ENCODE assay signal across 8 cellular contexts in the genomic region with DNA sequence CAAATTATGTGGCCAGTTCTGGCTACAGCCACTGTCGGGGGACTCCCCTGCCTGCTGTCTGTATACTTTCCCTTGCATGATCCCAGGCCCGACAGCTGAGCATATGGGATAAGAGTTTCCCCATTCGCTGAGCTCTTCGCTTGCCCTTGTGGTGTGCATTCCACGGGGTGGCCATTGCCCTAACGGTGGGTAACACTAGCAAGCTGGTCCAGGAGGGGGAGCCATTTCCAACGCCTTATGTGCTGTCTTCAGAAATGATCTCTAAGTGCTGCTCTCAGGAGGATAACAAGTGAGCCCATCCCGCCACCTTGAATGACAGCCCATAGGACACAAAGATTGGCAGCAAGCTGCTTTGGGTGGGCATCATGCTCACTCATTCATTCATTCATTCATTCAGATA.
DNase-seq lines count a peak whose midpoint lies in the region; ATAC-seq and TF ChIP-seq lines count a peak whose summit lies in the region.
"Had no signal": no experiment of that assay in that cellular context is flagged by ENCODE, and none has a peak within 500 bp of the region (broad histone marks: within the 10 kb centered on the region; RNA-seq: fewer than 3 reads in every experiment).

No MANE protein-coding gene starts in this region.

- WGBS in SK-N-SH (ENCODE audit: low lambda C conversion rate), result 59% methylated on average over 8 of the region's 8 CpGs

- peak; percentile 78 for TF ChIP-seq RAD21 in SK-N-SH (IDR thresholded peaks at IDR 0.05; ENCODE audit: low read length)

- POLR2A ChIA-PET in SK-N-SH (lab: Yijun Ruan, JAX), result no interaction called here

- CTCF ChIA-PET in SK-N-SH (lab: Yijun Ruan, JAX), result interaction anchor here (0.6 to 7.0 kb wide), 45 partner anchors 10 to 559 kb away, joined by 3 to 137 read pairs (median 4); partner anchors contain the start of genes C5orf15 and FSTL4

- H3K36me3 ChIP-seq in SK-N-SH (replicated peaks in 1 of 2; ENCODE audit: control insufficient read depth in 1 of 2, insufficient read depth in 2 of 2, low read length in 1 of 2), result no peaks in the 10 kb centered on the region

- in situ Hi-C loops in GM13976 (cut with MboI; ENCODE audit: low sequenced_read_pairs, unreplicated experiment), result no loop called here

- H3K79me2 ChIP-seq in SK-N-SH (ENCODE audit: insufficient read depth), result no peaks in the 10 kb centered on the region

- no peaks in the 10 kb centered on the region; the same call in 1 of the 2 replicates for H3K27me3 ChIP-seq in SK-N-SH (ENCODE audit: insufficient read depth)

- TF ChIP-seq CTCF in GM13976 (IDR thresholded peaks at IDR 0.05; ENCODE audit: borderline replicate concordance, control extremely low read depth, extremely low read depth, insufficient read depth, missing control alignments) (no peak), SK-N-SH (IDR thresholded peaks at IDR 0.05) (peak; percentile 60)

- H2AFZ ChIP-seq in SK-N-SH (ENCODE audit: low read depth), result no peak overlapping the region

- H4K20me1 ChIP-seq in SK-N-SH (ENCODE audit: insufficient read depth), result no peaks in the 10 kb centered on the region

- H3K9me2 ChIP-seq in SK-N-SH, result no peaks in the 10 kb centered on the region

- H3K4me3 ChIP-seq in SK-N-SH (ENCODE audit: low read depth in 2 of 2, low read length in 1 of 2), result no peak overlapping the region; a peak in 1 of 4 replicates

- no peaks in the 10 kb centered on the region for H3F3A ChIP-seq in SK-N-SH (replicated peaks; ENCODE audit: insufficient read depth)

- H3K9me3 ChIP-seq in SK-N-SH, result no peaks in the 10 kb centered on the region

- no peak overlapping the region for H3K9ac ChIP-seq in SK-N-SH

- ATAC-seq in HG02938 (IDR thresholded peaks at IDR 0.05; ENCODE audit: unreplicated experiment), result no peak
- ATAC-seq: left cardiac atrium had no signal

- no peak overlapping the region for H3K4me2 ChIP-seq in SK-N-SH

- no peak for TF ChIP-seq EP300 in SK-N-SH (IDR thresholded peaks at IDR 0.05; ENCODE audit: borderline replicate concordance in 1 of 2, low read depth in 1 of 2, low read length in 1 of 2)

- H3K27ac ChIP-seq in SK-N-SH (ENCODE audit: low read depth in 2 of 2, low read length in 1 of 2), result no peak overlapping the region

- H3K4me1 ChIP-seq in SK-N-SH (ENCODE audit: control insufficient read depth in 1 of 2, insufficient read depth in 2 of 2, low read depth in 1 of 2, low read length in 1 of 2), result no peaks in the 10 kb centered on the region; a peak in 1 of 4 replicates

- DNase-seq in COLO829 (ENCODE audit: low spot score), result peak; percentile 31
- peak; percentile 58 for DNase-seq in GM13976 (ENCODE audit: low spot score)
- DNase-seq in SK-N-SH, result peak; percentile 70
- DNase-seq in islet precursor cell, result peak; percentile 71
- no peak for DNase-seq in DMS79 (lab: John Stamatoyannopoulos, UW)
- no peak for DNase-seq in NCI-H526 treated with DMSO at 0.1 percent for 48 hours (lab: John Stamatoyannopoulos, UW)
- DNase-seq: left cardiac atrium had no signal

TF ChIP-seq in SK-N-SH, 30 proteins besides CTCF, POLR2A, EP300 and RAD21:
- TF ChIP-seq SMC3 (IDR thresholded peaks at IDR 0.05; ENCODE audit: low read depth, low read length), result peak; percentile 70
- TF ChIP-seq, protein P1, sequence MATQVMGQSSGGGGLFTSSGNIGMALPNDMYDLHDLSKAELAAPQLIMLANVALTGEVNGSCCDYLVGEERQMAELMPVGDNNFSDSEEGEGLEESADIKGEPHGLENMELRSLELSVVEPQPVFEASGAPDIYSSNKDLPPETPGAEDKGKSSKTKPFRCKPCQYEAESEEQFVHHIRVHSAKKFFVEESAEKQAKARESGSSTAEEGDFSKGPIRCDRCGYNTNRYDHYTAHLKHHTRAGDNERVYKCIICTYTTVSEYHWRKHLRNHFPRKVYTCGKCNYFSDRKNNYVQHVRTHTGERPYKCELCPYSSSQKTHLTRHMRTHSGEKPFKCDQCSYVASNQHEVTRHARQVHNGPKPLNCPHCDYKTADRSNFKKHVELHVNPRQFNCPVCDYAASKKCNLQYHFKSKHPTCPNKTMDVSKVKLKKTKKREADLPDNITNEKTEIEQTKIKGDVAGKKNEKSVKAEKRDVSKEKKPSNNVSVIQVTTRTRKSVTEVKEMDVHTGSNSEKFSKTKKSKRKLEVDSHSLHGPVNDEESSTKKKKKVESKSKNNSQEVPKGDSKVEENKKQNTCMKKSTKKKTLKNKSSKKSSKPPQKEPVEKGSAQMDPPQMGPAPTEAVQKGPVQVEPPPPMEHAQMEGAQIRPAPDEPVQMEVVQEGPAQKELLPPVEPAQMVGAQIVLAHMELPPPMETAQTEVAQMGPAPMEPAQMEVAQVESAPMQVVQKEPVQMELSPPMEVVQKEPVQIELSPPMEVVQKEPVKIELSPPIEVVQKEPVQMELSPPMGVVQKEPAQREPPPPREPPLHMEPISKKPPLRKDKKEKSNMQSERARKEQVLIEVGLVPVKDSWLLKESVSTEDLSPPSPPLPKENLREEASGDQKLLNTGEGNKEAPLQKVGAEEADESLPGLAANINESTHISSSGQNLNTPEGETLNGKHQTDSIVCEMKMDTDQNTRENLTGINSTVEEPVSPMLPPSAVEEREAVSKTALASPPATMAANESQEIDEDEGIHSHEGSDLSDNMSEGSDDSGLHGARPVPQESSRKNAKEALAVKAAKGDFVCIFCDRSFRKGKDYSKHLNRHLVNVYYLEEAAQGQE (IDR thresholded peaks at IDR 0.05; ENCODE audit: low read depth, low read length), result no peak

Comparison
In these comparisons a context has a peak if more than half of its experiments do, and no peak if none do; other contexts are left out.
1. DNase-seq: peak in COLO829 (single experiment), GM13976 (single experiment), SK-N-SH (single experiment) and islet precursor cell (single experiment); none in DMS79 (single experiment) and NCI-H526 treated with DMSO at 0.1 percent for 48 hours (single experiment).